22 cellular contexts compared by ENCODE assay signal in genomic region chr3:149080011-149080698, GRCh38. TPM values are rescaled to one million over a fixed set of nuclear protein-coding genes. Genes with fewer than 3 reads are reported as not detected.
DNase-seq lines count a peak whose midpoint lies in the region; ATAC-seq, FAIRE-seq and TF ChIP-seq lines count a peak whose summit lies in the region.
"Had no signal": no experiment of that assay in that cellular context is flagged by ENCODE, and none has a peak within 500 bp of the region (broad histone marks: within the 10 kb centered on the region; RNA-seq: fewer than 3 reads in every experiment).

No MANE protein-coding gene starts in this region.

- no peak overlapping the region for H3K4me3 Mint-ChIP-seq in astrocyte (ENCODE audit: unreplicated experiment)
- H3K4me3 Mint-ChIP-seq: activated CD8-positive, alpha-beta T cell treated with anti-CD3 and anti-CD28 coated beads, Interleukin-2, amount 10 ng/mL, durations not matched to agents 7 days and 5 days; activated naive CD4-positive, alpha-beta T cell treated with anti-CD3 and anti-CD28 coated beads, Interleukin-2, amount 10 ng/mL, durations not matched to agents 7 days and 5 days; activated T-cell treated with anti-CD3 and anti-CD28 coated beads, Interleukin-2, amount 50 U/mL, for 4 hours; CD4-positive, alpha-beta T cell; neural progenitor cell had no signal

- TF ChIP-seq CTCF in A673 (conservative IDR thresholded peaks at IDR 0.05; ENCODE audit: low read depth, low read length) = no peak
- TF ChIP-seq CTCF in astrocyte (IDR thresholded peaks at IDR 0.05; ENCODE audit: insufficient read depth, low read depth, low read length) = no peak
- no peak for TF ChIP-seq CTCF in foreskin fibroblast (IDR thresholded peaks at IDR 0.05; ENCODE audit: low read depth, low read length)

- H3K4me3 ChIP-seq in A673 (ENCODE audit: low read depth, low read length, poor library complexity, severe bottlenecking) = no peak overlapping the region
- no peak overlapping the region for H3K4me3 ChIP-seq in astrocyte (ENCODE audit: insufficient read depth, low read depth, low read length)
- no peak overlapping the region for H3K4me3 ChIP-seq in foreskin fibroblast (ENCODE audit: low read depth in 1 of 2, low read length in 2 of 2)
- H3K4me3 ChIP-seq: ascending aorta, gastrocnemius medialis, neural progenitor cell, PC-9 had no signal

- H3K27ac ChIP-seq in A673 (ENCODE audit: low read depth, low read length, poor library complexity, severe bottlenecking) (no peak overlapping the region), astrocyte (ENCODE audit: low read depth, low read length) (no peak overlapping the region)
- H3K27ac ChIP-seq: ascending aorta, gastrocnemius medialis, neural progenitor cell, PC-9 had no signal

- H3K4me1 ChIP-seq in A673 (ENCODE audit: insufficient read depth, low read length, poor library complexity, severe bottlenecking) (peaks cover 16% of the 10 kb centered on the region), astrocyte (ENCODE audit: insufficient read depth, low read length) (peaks cover 6% of the 10 kb centered on the region)
- H3K4me1 ChIP-seq: neural progenitor cell had no signal

- peaks cover 68% of the 10 kb centered on the region for H3K79me2 ChIP-seq in astrocyte (ENCODE audit: insufficient read depth, low read length)

- intact Hi-C loops in A673 (cut with micrococcal nuclease; ENCODE audit: unreplicated experiment) = no loop called here

- POLR2A ChIA-PET in A673 (lab: Charles Lee; ENCODE audit: low non-redundant PET) = no interaction called here

- no peak for ATAC-seq in GM19463 (IDR thresholded peaks at IDR 0.05; ENCODE audit: unreplicated experiment)
- ATAC-seq in GM21528 (IDR thresholded peaks at IDR 0.05; ENCODE audit: low FRiP score, unreplicated experiment) = no peak
- ATAC-seq: activated CD8-positive, alpha-beta T cell treated with anti-CD3 and anti-CD28 coated beads, Interleukin-2, amount 10 ng/mL, durations not matched to agents 7 days and 5 days; activated T-cell treated with anti-CD3 and anti-CD28 coated beads, Interleukin-2, amount 50 U/mL, for 4 hours; gastrocnemius medialis had no signal

- peaks cover 11% of the 10 kb centered on the region for H4K20me1 ChIP-seq in astrocyte (ENCODE audit: insufficient read depth, low read length)

- H3K36me3 ChIP-seq in A673 (ENCODE audit: insufficient read depth, low read length, poor library complexity, severe bottlenecking) (peaks cover 25% of the 10 kb centered on the region), astrocyte (ENCODE audit: insufficient read depth, low read length) (no peaks in the 10 kb centered on the region)
- H3K36me3 ChIP-seq: gastrocnemius medialis, neural progenitor cell had no signal

- no peak overlapping the region for H3K4me2 ChIP-seq in astrocyte (ENCODE audit: low read length)
- H3K4me2 ChIP-seq: neural progenitor cell, PC-9 had no signal

- no peak overlapping the region for H3K27ac Mint-ChIP-seq in astrocyte (ENCODE audit: unreplicated experiment)
- H3K27ac Mint-ChIP-seq: activated CD8-positive, alpha-beta T cell treated with anti-CD3 and anti-CD28 coated beads, Interleukin-2, amount 10 ng/mL, durations not matched to agents 7 days and 5 days; activated naive CD4-positive, alpha-beta T cell treated with anti-CD3 and anti-CD28 coated beads, Interleukin-2, amount 10 ng/mL, durations not matched to agents 7 days and 5 days; CD4-positive, alpha-beta T cell; neural progenitor cell had no signal

- no TSS peak for BruUV-seq in A673 (replicated peaks; lab: Mats Ljungman, UMichigan)

- no peaks in the 10 kb centered on the region for H3K9me3 ChIP-seq in A673 (ENCODE audit: low read depth, low read length, poor library complexity, severe bottlenecking)
- no peaks in the 10 kb centered on the region for H3K9me3 ChIP-seq in astrocyte (ENCODE audit: insufficient read depth, low read depth, low read length)
- H3K9me3 ChIP-seq: ascending aorta, gastrocnemius medialis had no signal

- H3K9ac ChIP-seq in astrocyte (ENCODE audit: low read length) = no peak overlapping the region
- H3K9ac ChIP-seq: neural progenitor cell had no signal

- H3K27me3 Mint-ChIP-seq in astrocyte (ENCODE audit: low read depth, unreplicated experiment) = no peaks in the 10 kb centered on the region
- H3K27me3 Mint-ChIP-seq: activated naive CD4-positive, alpha-beta T cell treated with anti-CD3 and anti-CD28 coated beads, Interleukin-2, amount 10 ng/mL, durations not matched to agents 7 days and 5 days; CD4-positive, alpha-beta T cell had no signal

- peak; percentile 36 for DNase-seq in A673 (ENCODE audit: low spot score)
- DNase-seq in GM19239 (ENCODE audit: insufficient read length, low spot score) = no peak
- DNase-seq in astrocyte (ENCODE audit: low read depth) = peak; percentile 5
- peak; percentile 14 to 52 for DNase-seq in foreskin fibroblast
- DNase-seq in kidney tubule cell (ENCODE audit: low spot score) = no peak
- no peak for DNase-seq in ACHN
- DNase-seq: activated CD8-positive, alpha-beta T cell treated with anti-CD3 and anti-CD28 coated beads, Interleukin-2, amount 10 ng/mL, durations not matched to agents 7 days and 5 days; activated naive CD4-positive, alpha-beta T cell treated with anti-CD3 and anti-CD28 coated beads, Interleukin-2, amount 10 ng/mL, durations not matched to agents 7 days and 5 days; activated T-cell treated with anti-CD3 and anti-CD28 coated beads, Interleukin-2, amount 50 U/mL, for 4 hours; CD4-positive, alpha-beta T cell; gastrocnemius medialis; NCI-H1436 treated with DMSO at 0.1 percent for 48 hours; NCI-H2171; NCI-H774; PC-9; retina; T-helper 2 cell had no signal

- peak; percentile 44 for FAIRE-seq in GM19239 (lab: Jason Lieb, UNC)
- FAIRE-seq in astrocyte (lab: Jason Lieb, UNC) = no peak
- FAIRE-seq: HTR-8/SVneo had no signal

- in situ Hi-C loops in ACHN (cut with HindIII; ENCODE audit: low pct_ligation_motif_present, low pct_unique_long_range_greater_than_20kb, low sequenced_read_pairs) = no loop called here

- peaks cover 4% of the 10 kb centered on the region for H3K4me1 Mint-ChIP-seq in astrocyte (ENCODE audit: low read depth, unreplicated experiment)

- H3K9me3 Mint-ChIP-seq in astrocyte (ENCODE audit: unreplicated experiment) = no peaks in the 10 kb centered on the region
- H3K9me3 Mint-ChIP-seq: activated naive CD4-positive, alpha-beta T cell treated with anti-CD3 and anti-CD28 coated beads, Interleukin-2, amount 10 ng/mL, durations not matched to agents 7 days and 5 days; activated T-cell treated with anti-CD3 and anti-CD28 coated beads, Interleukin-2, amount 50 U/mL, for 4 hours; CD4-positive, alpha-beta T cell had no signal

- no peak overlapping the region for H2AFZ ChIP-seq in astrocyte (ENCODE audit: low read depth, low read length)
- H2AFZ ChIP-seq: neural progenitor cell, PC-9 had no signal

- H3K36me3 Mint-ChIP-seq in astrocyte (ENCODE audit: low read depth, unreplicated experiment) = no peaks in the 10 kb centered on the region

- CTCF ChIA-PET in A673 (lab: Charles Lee) = no interaction called here

- H3K27me3 ChIP-seq in A673 (replicated peaks; ENCODE audit: insufficient read depth, low read depth, low read length, poor library complexity) (no peaks in the 10 kb centered on the region), astrocyte (ENCODE audit: insufficient read depth, low read length) (no peaks in the 10 kb centered on the region)
- H3K27me3 ChIP-seq: ascending aorta, gastrocnemius medialis, neural progenitor cell had no signal

RNA-seq across cellular contexts. Expression of gene HLTF, which starts 6.2 kb away (rescaled TPM):
- 37.6 and 40.1 TPM in 2 replicates for total RNA-seq in A673 (2021)
- 19.5 and 23.1 TPM in 2 replicates for total RNA-seq in astrocyte

RNA-seq across cellular contexts. Expression of gene HPS3, which starts 49.3 kb away (rescaled TPM):
- total RNA-seq in A673 (2021) = 12.6 and 15.1 TPM in 2 replicates
- total RNA-seq in astrocyte = 10.3 and 10.9 TPM in 2 replicates

Comparison
In these comparisons a context has a peak if more than half of its experiments do, and no peak if none do; other contexts are left out.
1. DNase-seq: peak in A673 (single experiment), astrocyte (single experiment) and foreskin fibroblast (2 of 2); none in GM19239 (single experiment), kidney tubule cell (single experiment) and ACHN (single experiment).